ENCODE assay signal across 8 cellular contexts in the genomic region with DNA sequence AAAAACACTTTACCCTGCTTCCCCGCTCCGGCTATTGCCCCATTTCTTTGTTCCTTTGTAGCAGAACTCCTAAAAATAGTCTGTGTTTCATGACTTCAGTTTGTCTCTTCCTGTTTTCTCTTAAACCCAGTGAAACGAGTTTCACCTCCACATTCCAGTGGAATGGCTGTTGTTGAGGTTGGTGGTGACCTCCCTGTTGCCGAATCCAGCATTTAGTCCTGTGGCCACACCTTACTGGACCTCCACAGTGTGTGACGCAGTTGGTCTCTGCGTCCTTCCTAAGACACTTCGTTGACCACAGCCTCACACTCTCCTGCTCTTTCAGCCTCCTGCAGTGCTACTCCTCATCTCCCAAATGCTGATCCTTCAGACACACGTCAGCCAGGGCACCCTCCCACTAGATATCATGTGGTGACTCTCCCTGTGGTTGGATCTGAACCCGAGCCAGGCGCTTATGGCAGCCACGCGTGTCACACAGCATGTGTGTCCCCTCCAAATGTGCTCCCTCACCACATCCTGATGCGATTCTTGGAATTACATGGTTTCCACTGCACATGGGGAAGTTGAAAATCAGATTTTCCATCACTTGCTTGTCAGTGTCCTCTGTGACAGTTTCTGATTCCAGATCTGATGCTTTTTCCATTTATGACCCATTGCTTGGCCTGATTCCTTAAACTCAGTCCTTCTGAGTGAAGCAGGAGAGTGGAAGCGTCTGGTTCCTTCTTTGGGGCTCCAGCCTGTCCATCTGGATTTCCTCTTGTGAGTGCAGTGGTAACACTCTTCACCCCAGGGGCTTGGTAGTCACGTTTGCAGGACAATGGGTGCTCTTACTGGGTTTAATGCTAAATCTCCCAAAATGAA.
DNase-seq lines count a peak whose midpoint lies in the region; ATAC-seq and TF ChIP-seq lines count a peak whose summit lies in the region.

No MANE protein-coding gene starts in this region.

- H4K20me1 ChIP-seq in OCI-LY1 (ENCODE audit: insufficient read depth, low read length), result no peaks in the 10 kb centered on the region

- H3K9me2 ChIP-seq in OCI-LY1 (ENCODE audit: low read depth, low read length), result no peaks in the 10 kb centered on the region

- peak overlapping the region; percentile 70 for H3K4me2 ChIP-seq in OCI-LY1 (ENCODE audit: low read length)
- no peak overlapping the region for H3K4me2 ChIP-seq in parathyroid adenoma (ENCODE audit: low read length)

- no peaks in the 10 kb centered on the region for H3K79me2 ChIP-seq in OCI-LY1 (ENCODE audit: insufficient read depth, low read length)
- no peaks in the 10 kb centered on the region for H3K79me2 ChIP-seq in parathyroid adenoma

- TF ChIP-seq CTCF in OCI-LY1 (IDR thresholded peaks at IDR 0.05; ENCODE audit: low read length) (no peak), colonic mucosa (IDR thresholded peaks at IDR 0.05) (no peak), parathyroid adenoma (IDR thresholded peaks at IDR 0.05) (no peak)

- H3K36me3 ChIP-seq in OCI-LY1 (ENCODE audit: insufficient read depth, low read length), result peaks cover 5% of the 10 kb centered on the region; the same call in 1 of the 2 replicates
- H3K36me3 ChIP-seq in colonic mucosa, result no peaks in the 10 kb centered on the region
- H3K36me3 ChIP-seq in parathyroid adenoma (ENCODE audit: control insufficient read depth, insufficient read depth, low read length), result no peaks in the 10 kb centered on the region

- peaks cover 6% of the 10 kb centered on the region for H3F3A ChIP-seq in OCI-LY1 (ENCODE audit: insufficient read depth, low read length)

- H3K9me3 ChIP-seq in OCI-LY1 (ENCODE audit: low read length) (no peaks in the 10 kb centered on the region), colonic mucosa (no peaks in the 10 kb centered on the region), parathyroid adenoma (ENCODE audit: control insufficient read depth, low read length) (no peaks in the 10 kb centered on the region)

- H3K4me1 ChIP-seq in OCI-LY1 (ENCODE audit: insufficient read depth, low read length, severe bottlenecking), result peaks cover 94% of the 10 kb centered on the region
- peaks cover 4% of the 10 kb centered on the region for H3K4me1 ChIP-seq in colonic mucosa
- peaks cover 12% of the 10 kb centered on the region for H3K4me1 ChIP-seq in parathyroid adenoma

- intact Hi-C loops in colonic mucosa (cut with DNase I), result no loop called here

- H3K4me3 ChIP-seq in OCI-LY1 (ENCODE audit: low read depth, low read length, poor library complexity, severe bottlenecking) (peak overlapping the region; percentile 46), colonic mucosa (no peak overlapping the region), parathyroid adenoma (ENCODE audit: low read depth, low read length) (no peak overlapping the region)

- DNase-seq in EL (peak; percentile 94), colonic mucosa (no peak), NCI-H345 treated with DMSO at 0.1 percent for 48 hours (lab: John Stamatoyannopoulos, UW; ENCODE audit: unreplicated experiment) (no peak)
- no peak for DNase-seq in stimulated activated naive CD4-positive, alpha-beta T cell treated with Interleukin-2 at 50 U/mL for 16 hours (lab: John Stamatoyannopoulos, UW)

- H3K27me3 ChIP-seq in OCI-LY1 (ENCODE audit: insufficient read depth, low read length) (no peaks in the 10 kb centered on the region), colonic mucosa (no peaks in the 10 kb centered on the region), parathyroid adenoma (ENCODE audit: control insufficient read depth, insufficient read depth, low read length) (no peaks in the 10 kb centered on the region)

- ATAC-seq in GM21367 (IDR thresholded peaks at IDR 0.05; ENCODE audit: unreplicated experiment) (no peak), GM18868 (IDR thresholded peaks at IDR 0.05; ENCODE audit: unreplicated experiment) (no peak)

- H3K27ac ChIP-seq in OCI-LY1 (ENCODE audit: low read depth, low read length, poor library complexity, severe bottlenecking), result peak overlapping the region; percentile 99
- peak overlapping the region; percentile 8 for H3K27ac ChIP-seq in colonic mucosa
- peak overlapping the region; percentile 4 for H3K27ac ChIP-seq in parathyroid adenoma

- H2AFZ ChIP-seq in OCI-LY1 (ENCODE audit: low read length), result no peak overlapping the region
- H2AFZ ChIP-seq in parathyroid adenoma, result no peak overlapping the region

- H3K9ac ChIP-seq in OCI-LY1 (ENCODE audit: low read length), result peak overlapping the region; percentile 76
- H3K9ac ChIP-seq in colonic mucosa (ENCODE audit: low read depth in 2 of 2, low read length in 2 of 2), result peak overlapping the region; percentile 15 to 39
- H3K9ac ChIP-seq in parathyroid adenoma, result no peak overlapping the region

Comparison
In these comparisons a context has a peak if more than half of its experiments do, and no peak if none do; other contexts are left out.
1. H3K27ac ChIP-seq: peak in every context shown above with its lines; median percentile 99 in OCI-LY1; 8 in colonic mucosa; 4 in parathyroid adenoma.